Comparison of ENCODE assay signal across 5 cellular contexts in genomic region chr6:143092768-143093167, GRCh38.
"Had no signal": no experiment of that assay in that cellular context is flagged by ENCODE, and none has a peak within 500 bp of the region (broad histone marks: within the 10 kb centered on the region; RNA-seq: fewer than 3 reads in every experiment).

No MANE protein-coding gene starts in this region.

- FAIRE-seq: G401.6, GM12878, GM12892 had no signal

- H3K4me3 ChIP-seq: GM12878 had no signal

- ATAC-seq: GM12878 had no signal

- DNase-seq: GDM1, GF-D8 had no signal
